ENCODE assay signal across 25 cellular contexts in the genomic region with DNA sequence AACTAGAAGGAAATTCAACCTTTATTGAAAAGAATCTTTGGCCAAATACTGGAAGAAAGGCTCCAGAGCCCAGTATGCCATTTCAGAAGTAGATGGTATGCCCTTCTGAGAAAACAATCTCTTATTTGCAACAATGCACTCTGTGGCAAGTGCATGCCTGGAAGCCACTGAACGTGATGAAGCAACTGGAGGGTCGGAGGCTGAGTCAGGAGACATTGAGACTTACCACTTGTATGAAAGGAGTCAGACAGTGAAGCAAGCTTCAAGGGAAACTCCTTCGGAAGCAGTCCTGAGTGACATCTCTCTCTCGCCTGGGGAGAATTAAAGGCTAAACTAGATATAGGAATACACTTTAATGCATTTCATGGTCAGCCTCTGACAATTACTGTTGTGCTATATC.
"Had no signal": no experiment of that assay in that cellular context is flagged by ENCODE, and none has a peak within 500 bp of the region (broad histone marks: within the 10 kb centered on the region; RNA-seq: fewer than 3 reads in every experiment).

No MANE protein-coding gene starts in this region.

- DNase-seq: activated CD4-positive, alpha-beta T cell treated with anti-CD3 and anti-CD28 coated beads for 36 hours; activated CD4-positive, alpha-beta T cell treated with anti-CD3 and anti-CD28 coated beads, Interleukin-2, amount 10 ng/mL, durations not matched to agents 7 days and 5 days; activated CD4-positive, alpha-beta T cell treated with anti-CD3 and anti-CD28 coated beads, Interleukin-2, amount 50 U/mL, for 48 hours; activated CD8-positive, alpha-beta T cell treated with anti-CD3 and anti-CD28 coated beads, Interleukin-2, amount 10 ng/mL, durations not matched to agents 7 days and 5 days; activated gamma-delta T cell treated with Interleukin-2 at 50 U/mL for 16 hours; activated naive CD4-positive, alpha-beta T cell treated with anti-CD3 and anti-CD28 coated beads for 36 hours; activated naive CD8-positive, alpha-beta T cell treated with anti-CD3 and anti-CD28 coated beads, Interleukin-2, amount 50 U/mL, for 24 hours; activated T-cell treated with anti-CD3 and anti-CD28 coated beads, Interleukin-2, amount 50 U/mL, for 24 hours; amniotic stem cell; aorta; NCI-H1092 treated with DMSO at 0.1 percent for 48 hours; NCI-H1417; NCI-H187 treated with DMSO at 0.1 percent for 48 hours; NCI-H2081; NCI-H345; NCI-H526; NCI-H748 treated with DMSO at 0.1 percent for 48 hours; NK-92 treated with Interleukin-12 subunit alpha and Interleukin-12 subunit beta, amount 100 ng/mL, for 24 hours; PC-3; Peyer's patch; RPMI8226; SHP77 treated with DMSO at 0.1 percent for 48 hours; SK-N-SH had no signal

- H3K4me3 ChIP-seq: Peyer's patch, SJSA1 had no signal

- H3K9ac ChIP-seq: KMS-11, SK-N-SH had no signal

- H3K9me3 ChIP-seq: Peyer's patch, SK-N-SH had no signal

- H3K27me3 ChIP-seq: Peyer's patch, SJSA1 had no signal

- H3K27ac ChIP-seq: KMS-11, Peyer's patch, SJSA1 had no signal

- H3K4me2 ChIP-seq: KMS-11, SK-N-SH had no signal

- H3K4me1 ChIP-seq: Peyer's patch, SJSA1 had no signal

- H3K36me3 ChIP-seq: Peyer's patch, SJSA1 had no signal
